ENCODE assay signal across 8 cellular contexts in genomic region chr1:205592443-205593003, GRCh38. TPM values are rescaled to one million over a fixed set of nuclear protein-coding genes. Genes with fewer than 3 reads are reported as not detected.
DNase-seq lines count a peak whose midpoint lies in the region; ATAC-seq and TF ChIP-seq lines count a peak whose summit lies in the region.

No MANE protein-coding gene starts in this region.

- no peaks in the 10 kb centered on the region for H3K9me3 Mint-ChIP-seq in Caco-2 (ENCODE audit: unreplicated experiment)
- H3K9me3 Mint-ChIP-seq in central memory CD8-positive, alpha-beta T cell = no peaks in the 10 kb centered on the region
- no peaks in the 10 kb centered on the region for H3K9me3 Mint-ChIP-seq in osteocyte (ENCODE audit: unreplicated experiment)

- BruUV-seq in Caco-2 (replicated peaks; lab: Mats Ljungman, UMichigan) = TSS peak; percentile 30

- peak overlapping the region; percentile 13 for H3K4me3 ChIP-seq in Caco-2 (ENCODE audit: low read depth, low read length)
- H3K4me3 ChIP-seq in HFF-Myc (replicated peaks; ENCODE audit: low read depth, low read length) = peak overlapping the region; percentile 31; the same call in 1 of the 2 replicates

- CTCF ChIA-PET in Caco-2 (lab: Charles Lee) = interaction anchor here (0.6 to 3.0 kb wide), 18 partner anchors 9 to 385 kb away, joined by 3 to 95 read pairs (median 6); partner anchors contain the start of gene ELK4

- DNase-seq in Caco-2 (no peak), HFF-Myc (ENCODE audit: extremely low read depth, low read depth) (no peak), osteocyte (ENCODE audit: extremely low spot score, unreplicated experiment) (peak; percentile 67), nucleus accumbens (lab: John Stamatoyannopoulos, UW) (no peak), NCI-H446 (lab: John Stamatoyannopoulos, UW) (no peak)
- peak in 1 of 2 donors; percentile 8 for DNase-seq in central memory CD8-positive, alpha-beta T cell (ENCODE audit: low spot score in 2 of 2)
- no peak for DNase-seq in central memory CD4-positive, alpha-beta T cell

- no peak overlapping the region for H3K27ac Mint-ChIP-seq in Caco-2 (ENCODE audit: unreplicated experiment)
- H3K27ac Mint-ChIP-seq in central memory CD8-positive, alpha-beta T cell (ENCODE audit: low read depth) = peak overlapping the region; percentile 89
- no peak overlapping the region for H3K27ac Mint-ChIP-seq in osteocyte (ENCODE audit: unreplicated experiment)

- no peaks in the 10 kb centered on the region for H3K27me3 Mint-ChIP-seq in Caco-2 (ENCODE audit: insufficient read depth, unreplicated experiment)
- H3K27me3 Mint-ChIP-seq in central memory CD8-positive, alpha-beta T cell = no peaks in the 10 kb centered on the region
- H3K27me3 Mint-ChIP-seq in osteocyte (ENCODE audit: unreplicated experiment) = peaks cover 3% of the 10 kb centered on the region

- H3K9me3 ChIP-seq in Caco-2 = no peaks in the 10 kb centered on the region

- no peaks in the 10 kb centered on the region for H3K36me3 ChIP-seq in Caco-2 (ENCODE audit: control insufficient read depth, insufficient read depth, low read length)

- no peaks in the 10 kb centered on the region for H3K4me1 ChIP-seq in Caco-2

- no peaks in the 10 kb centered on the region for H3K4me1 Mint-ChIP-seq in Caco-2 (ENCODE audit: low read depth, unreplicated experiment)
- peaks cover 20% of the 10 kb centered on the region for H3K4me1 Mint-ChIP-seq in central memory CD8-positive, alpha-beta T cell
- H3K4me1 Mint-ChIP-seq in osteocyte (ENCODE audit: unreplicated experiment) = peaks cover 10% of the 10 kb centered on the region

- no peaks in the 10 kb centered on the region for H3K27me3 ChIP-seq in Caco-2 (replicated peaks; ENCODE audit: control insufficient read depth, insufficient read depth, low read length)

- intact Hi-C loops in Caco-2 (cut with micrococcal nuclease; ENCODE audit: unreplicated experiment) = loop anchor here (1.0 kb wide), 2 partner anchors 65 to 119 kb away; no protein-coding TSS in a partner anchor

- H3K4me3 Mint-ChIP-seq in Caco-2 (ENCODE audit: unreplicated experiment) (peak overlapping the region; percentile 73), osteocyte (ENCODE audit: unreplicated experiment) (no peak overlapping the region)
- H3K4me3 Mint-ChIP-seq in central memory CD8-positive, alpha-beta T cell = peak overlapping the region; percentile 68

- TF ChIP-seq CTCF in Caco-2 (IDR thresholded peaks at IDR 0.05; ENCODE audit: insufficient read depth in 1 of 2, low read depth in 1 of 2, low read length in 1 of 2, severe bottlenecking in 1 of 2, unreplicated experiment in 1 of 2) = no peak
- TF ChIP-seq CTCF in HFF-Myc (IDR thresholded peaks at IDR 0.05; ENCODE audit: low read depth, low read length, missing control alignments) = no peak
- TF ChIP-seq CTCF in osteocyte (IDR thresholded peaks at IDR 0.05) = no peak

- no peak for ATAC-seq in central memory CD8-positive, alpha-beta T cell (replicated peaks; ENCODE audit: extremely low read depth, poor library complexity, severe bottlenecking)
- ATAC-seq in HG02852 (IDR thresholded peaks at IDR 0.05; ENCODE audit: unreplicated experiment) = no peak

- H3K36me3 Mint-ChIP-seq in Caco-2 (ENCODE audit: insufficient read depth, unreplicated experiment) (no peaks in the 10 kb centered on the region), osteocyte (ENCODE audit: unreplicated experiment) (peaks cover 4% of the 10 kb centered on the region)
- peaks cover 15% of the 10 kb centered on the region for H3K36me3 Mint-ChIP-seq in central memory CD8-positive, alpha-beta T cell (ENCODE audit: insufficient read depth)

- POLR2A ChIA-PET in Caco-2 (lab: Charles Lee) = interaction anchor here (1.0 to 1.3 kb wide), 2 partner anchors 38 to 40 kb away, joined by 6 to 11 read pairs; partner anchors contain the start of gene ELK4

RNA-seq across cellular contexts. Expression of gene ELK4, which starts 39.3 kb away (rescaled TPM):
- total RNA-seq in Caco-2 (2022) (14.4 and 16.9 TPM in 2 replicates), osteocyte (46.4 and 50.4 TPM in 2 replicates)
